1 cellular context compared by ENCODE assay signal in genomic region chr5:108381955-108382783, GRCh38.
TF ChIP-seq lines count a peak whose summit lies in the region.

Gene FBXL17 (minus strand): TSS chr5:108382098.

TF ChIP-seq in K562, 482 proteins besides CTCF, POLR2A, EP300 and RAD21 (continued from another document and continues in another):
- TF ChIP-seq JUND (IDR thresholded peaks at IDR 0.05; ENCODE audit: borderline replicate concordance, low read depth, low read length) (peak; percentile 70), JUND (tag; IDR thresholded peaks at IDR 0.05; ENCODE audit: borderline replicate concordance, low read depth, low read length) (no peak; the same call in 2 of the 3 replicates), ZBTB12 (CRISPR knock-in tag; IDR thresholded peaks at IDR 0.05) (peak; percentile 64), SMAD3 (CRISPR knock-in tag; conservative IDR thresholded peaks at IDR 0.05) (0 out of 2 replicates have a peak, but pooled peaks have one; percentile 6), HDAC1 (IDR thresholded peaks at IDR 0.05) (peak in 1 of 2 experiments; percentile 55; a peak in 2 of 4 replicates), ZNF316 (IDR thresholded peaks at IDR 0.05) (no peak), NR4A1 (CRISPR knock-in tag; IDR thresholded peaks at IDR 0.05) (peak; percentile 76; the same call in 1 of the 2 replicates), NR4A1 (tag; IDR thresholded peaks at IDR 0.05) (peak; percentile 22; the same call in 1 of the 2 replicates), GTF2A2 (tag; IDR thresholded peaks at IDR 0.05) (no peak), KLF10 (CRISPR knock-in tag; IDR thresholded peaks at IDR 0.05) (no peak), STAT5A (IDR thresholded peaks at IDR 0.05; ENCODE audit: borderline replicate concordance, low read length) (no peak), ZNF133 (CRISPR knock-in tag; IDR thresholded peaks at IDR 0.05) (no peak), ATF4 (CRISPR knock-in tag; IDR thresholded peaks at IDR 0.05) (0 out of 2 replicates have a peak, but pooled peaks have one; percentile 6), CBFA2T3 (IDR thresholded peaks at IDR 0.05) (0 out of 2 replicates have a peak, but pooled peaks have one; percentile 6), NRF1 (conservative IDR thresholded peaks at IDR 0.05 in 1 of 2, IDR thresholded peaks at IDR 0.05 in 1 of 2) (peak; percentile 83 to 87), KLF6 (CRISPR knock-in tag; IDR thresholded peaks at IDR 0.05; ENCODE audit: borderline replicate concordance) (no peak), RBM15 (IDR thresholded peaks at IDR 0.05; ENCODE audit: insufficient read depth, low read length) (no peak), HOXB6 (CRISPR knock-in tag; IDR thresholded peaks at IDR 0.05; ENCODE audit: borderline replicate concordance) (no peak), SFPQ (IDR thresholded peaks at IDR 0.05; ENCODE audit: low read depth, low read length) (no peak), NCOA2 (IDR thresholded peaks at IDR 0.05; ENCODE audit: partially characterized antibody in 2 of 2) (no peak), ZNF561 (CRISPR knock-in tag; conservative IDR thresholded peaks at IDR 0.05) (no peak), ZC3H4 (CRISPR knock-in tag; IDR thresholded peaks at IDR 0.05; ENCODE audit: borderline replicate concordance) (peak; percentile 93; the same call in 1 of the 2 replicates), SMARCE1 (IDR thresholded peaks at IDR 0.05) (0 out of 2 replicates have a peak, but pooled peaks have one; percentile 27), FOS (IDR thresholded peaks at IDR 0.05; ENCODE audit: extremely low read depth, insufficient read length) (no peak), ZBED1 (IDR thresholded peaks at IDR 0.05) (no peak), MTA2 (IDR thresholded peaks at IDR 0.05; ENCODE audit: low read depth) (no peak)
- TF ChIP-seq, protein P1, sequence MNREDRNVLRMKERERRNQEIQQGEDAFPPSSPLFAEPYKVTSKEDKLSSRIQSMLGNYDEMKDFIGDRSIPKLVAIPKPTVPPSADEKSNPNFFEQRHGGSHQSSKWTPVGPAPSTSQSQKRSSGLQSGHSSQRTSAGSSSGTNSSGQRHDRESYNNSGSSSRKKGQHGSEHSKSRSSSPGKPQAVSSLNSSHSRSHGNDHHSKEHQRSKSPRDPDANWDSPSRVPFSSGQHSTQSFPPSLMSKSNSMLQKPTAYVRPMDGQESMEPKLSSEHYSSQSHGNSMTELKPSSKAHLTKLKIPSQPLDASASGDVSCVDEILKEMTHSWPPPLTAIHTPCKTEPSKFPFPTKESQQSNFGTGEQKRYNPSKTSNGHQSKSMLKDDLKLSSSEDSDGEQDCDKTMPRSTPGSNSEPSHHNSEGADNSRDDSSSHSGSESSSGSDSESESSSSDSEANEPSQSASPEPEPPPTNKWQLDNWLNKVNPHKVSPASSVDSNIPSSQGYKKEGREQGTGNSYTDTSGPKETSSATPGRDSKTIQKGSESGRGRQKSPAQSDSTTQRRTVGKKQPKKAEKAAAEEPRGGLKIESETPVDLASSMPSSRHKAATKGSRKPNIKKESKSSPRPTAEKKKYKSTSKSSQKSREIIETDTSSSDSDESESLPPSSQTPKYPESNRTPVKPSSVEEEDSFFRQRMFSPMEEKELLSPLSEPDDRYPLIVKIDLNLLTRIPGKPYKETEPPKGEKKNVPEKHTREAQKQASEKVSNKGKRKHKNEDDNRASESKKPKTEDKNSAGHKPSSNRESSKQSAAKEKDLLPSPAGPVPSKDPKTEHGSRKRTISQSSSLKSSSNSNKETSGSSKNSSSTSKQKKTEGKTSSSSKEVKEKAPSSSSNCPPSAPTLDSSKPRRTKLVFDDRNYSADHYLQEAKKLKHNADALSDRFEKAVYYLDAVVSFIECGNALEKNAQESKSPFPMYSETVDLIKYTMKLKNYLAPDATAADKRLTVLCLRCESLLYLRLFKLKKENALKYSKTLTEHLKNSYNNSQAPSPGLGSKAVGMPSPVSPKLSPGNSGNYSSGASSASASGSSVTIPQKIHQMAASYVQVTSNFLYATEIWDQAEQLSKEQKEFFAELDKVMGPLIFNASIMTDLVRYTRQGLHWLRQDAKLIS (CRISPR knock-in tag; IDR thresholded peaks at IDR 0.05) = no peak; the same call in 1 of the 2 replicates
- TF ChIP-seq, protein P2, sequence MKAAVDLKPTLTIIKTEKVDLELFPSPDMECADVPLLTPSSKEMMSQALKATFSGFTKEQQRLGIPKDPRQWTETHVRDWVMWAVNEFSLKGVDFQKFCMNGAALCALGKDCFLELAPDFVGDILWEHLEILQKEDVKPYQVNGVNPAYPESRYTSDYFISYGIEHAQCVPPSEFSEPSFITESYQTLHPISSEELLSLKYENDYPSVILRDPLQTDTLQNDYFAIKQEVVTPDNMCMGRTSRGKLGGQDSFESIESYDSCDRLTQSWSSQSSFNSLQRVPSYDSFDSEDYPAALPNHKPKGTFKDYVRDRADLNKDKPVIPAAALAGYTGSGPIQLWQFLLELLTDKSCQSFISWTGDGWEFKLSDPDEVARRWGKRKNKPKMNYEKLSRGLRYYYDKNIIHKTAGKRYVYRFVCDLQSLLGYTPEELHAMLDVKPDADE (conservative IDR thresholded peaks at IDR 0.05; ENCODE audit: control insufficient read depth, low read depth, low read length) = peak; percentile 65; the same call in 1 of the 2 replicates
- TF ChIP-seq, protein P3, sequence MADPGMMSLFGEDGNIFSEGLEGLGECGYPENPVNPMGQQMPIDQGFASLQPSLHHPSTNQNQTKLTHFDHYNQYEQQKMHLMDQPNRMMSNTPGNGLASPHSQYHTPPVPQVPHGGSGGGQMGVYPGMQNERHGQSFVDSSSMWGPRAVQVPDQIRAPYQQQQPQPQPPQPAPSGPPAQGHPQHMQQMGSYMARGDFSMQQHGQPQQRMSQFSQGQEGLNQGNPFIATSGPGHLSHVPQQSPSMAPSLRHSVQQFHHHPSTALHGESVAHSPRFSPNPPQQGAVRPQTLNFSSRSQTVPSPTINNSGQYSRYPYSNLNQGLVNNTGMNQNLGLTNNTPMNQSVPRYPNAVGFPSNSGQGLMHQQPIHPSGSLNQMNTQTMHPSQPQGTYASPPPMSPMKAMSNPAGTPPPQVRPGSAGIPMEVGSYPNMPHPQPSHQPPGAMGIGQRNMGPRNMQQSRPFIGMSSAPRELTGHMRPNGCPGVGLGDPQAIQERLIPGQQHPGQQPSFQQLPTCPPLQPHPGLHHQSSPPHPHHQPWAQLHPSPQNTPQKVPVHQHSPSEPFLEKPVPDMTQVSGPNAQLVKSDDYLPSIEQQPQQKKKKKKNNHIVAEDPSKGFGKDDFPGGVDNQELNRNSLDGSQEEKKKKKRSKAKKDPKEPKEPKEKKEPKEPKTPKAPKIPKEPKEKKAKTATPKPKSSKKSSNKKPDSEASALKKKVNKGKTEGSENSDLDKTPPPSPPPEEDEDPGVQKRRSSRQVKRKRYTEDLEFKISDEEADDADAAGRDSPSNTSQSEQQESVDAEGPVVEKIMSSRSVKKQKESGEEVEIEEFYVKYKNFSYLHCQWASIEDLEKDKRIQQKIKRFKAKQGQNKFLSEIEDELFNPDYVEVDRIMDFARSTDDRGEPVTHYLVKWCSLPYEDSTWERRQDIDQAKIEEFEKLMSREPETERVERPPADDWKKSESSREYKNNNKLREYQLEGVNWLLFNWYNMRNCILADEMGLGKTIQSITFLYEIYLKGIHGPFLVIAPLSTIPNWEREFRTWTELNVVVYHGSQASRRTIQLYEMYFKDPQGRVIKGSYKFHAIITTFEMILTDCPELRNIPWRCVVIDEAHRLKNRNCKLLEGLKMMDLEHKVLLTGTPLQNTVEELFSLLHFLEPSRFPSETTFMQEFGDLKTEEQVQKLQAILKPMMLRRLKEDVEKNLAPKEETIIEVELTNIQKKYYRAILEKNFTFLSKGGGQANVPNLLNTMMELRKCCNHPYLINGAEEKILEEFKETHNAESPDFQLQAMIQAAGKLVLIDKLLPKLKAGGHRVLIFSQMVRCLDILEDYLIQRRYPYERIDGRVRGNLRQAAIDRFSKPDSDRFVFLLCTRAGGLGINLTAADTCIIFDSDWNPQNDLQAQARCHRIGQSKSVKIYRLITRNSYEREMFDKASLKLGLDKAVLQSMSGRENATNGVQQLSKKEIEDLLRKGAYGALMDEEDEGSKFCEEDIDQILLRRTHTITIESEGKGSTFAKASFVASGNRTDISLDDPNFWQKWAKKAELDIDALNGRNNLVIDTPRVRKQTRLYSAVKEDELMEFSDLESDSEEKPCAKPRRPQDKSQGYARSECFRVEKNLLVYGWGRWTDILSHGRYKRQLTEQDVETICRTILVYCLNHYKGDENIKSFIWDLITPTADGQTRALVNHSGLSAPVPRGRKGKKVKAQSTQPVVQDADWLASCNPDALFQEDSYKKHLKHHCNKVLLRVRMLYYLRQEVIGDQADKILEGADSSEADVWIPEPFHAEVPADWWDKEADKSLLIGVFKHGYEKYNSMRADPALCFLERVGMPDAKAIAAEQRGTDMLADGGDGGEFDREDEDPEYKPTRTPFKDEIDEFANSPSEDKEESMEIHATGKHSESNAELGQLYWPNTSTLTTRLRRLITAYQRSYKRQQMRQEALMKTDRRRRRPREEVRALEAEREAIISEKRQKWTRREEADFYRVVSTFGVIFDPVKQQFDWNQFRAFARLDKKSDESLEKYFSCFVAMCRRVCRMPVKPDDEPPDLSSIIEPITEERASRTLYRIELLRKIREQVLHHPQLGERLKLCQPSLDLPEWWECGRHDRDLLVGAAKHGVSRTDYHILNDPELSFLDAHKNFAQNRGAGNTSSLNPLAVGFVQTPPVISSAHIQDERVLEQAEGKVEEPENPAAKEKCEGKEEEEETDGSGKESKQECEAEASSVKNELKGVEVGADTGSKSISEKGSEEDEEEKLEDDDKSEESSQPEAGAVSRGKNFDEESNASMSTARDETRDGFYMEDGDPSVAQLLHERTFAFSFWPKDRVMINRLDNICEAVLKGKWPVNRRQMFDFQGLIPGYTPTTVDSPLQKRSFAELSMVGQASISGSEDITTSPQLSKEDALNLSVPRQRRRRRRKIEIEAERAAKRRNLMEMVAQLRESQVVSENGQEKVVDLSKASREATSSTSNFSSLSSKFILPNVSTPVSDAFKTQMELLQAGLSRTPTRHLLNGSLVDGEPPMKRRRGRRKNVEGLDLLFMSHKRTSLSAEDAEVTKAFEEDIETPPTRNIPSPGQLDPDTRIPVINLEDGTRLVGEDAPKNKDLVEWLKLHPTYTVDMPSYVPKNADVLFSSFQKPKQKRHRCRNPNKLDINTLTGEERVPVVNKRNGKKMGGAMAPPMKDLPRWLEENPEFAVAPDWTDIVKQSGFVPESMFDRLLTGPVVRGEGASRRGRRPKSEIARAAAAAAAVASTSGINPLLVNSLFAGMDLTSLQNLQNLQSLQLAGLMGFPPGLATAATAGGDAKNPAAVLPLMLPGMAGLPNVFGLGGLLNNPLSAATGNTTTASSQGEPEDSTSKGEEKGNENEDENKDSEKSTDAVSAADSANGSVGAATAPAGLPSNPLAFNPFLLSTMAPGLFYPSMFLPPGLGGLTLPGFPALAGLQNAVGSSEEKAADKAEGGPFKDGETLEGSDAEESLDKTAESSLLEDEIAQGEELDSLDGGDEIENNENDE (IDR thresholded peaks at IDR 0.05; ENCODE audit: low read depth, low read length) = no peak
- TF ChIP-seq, protein P4, sequence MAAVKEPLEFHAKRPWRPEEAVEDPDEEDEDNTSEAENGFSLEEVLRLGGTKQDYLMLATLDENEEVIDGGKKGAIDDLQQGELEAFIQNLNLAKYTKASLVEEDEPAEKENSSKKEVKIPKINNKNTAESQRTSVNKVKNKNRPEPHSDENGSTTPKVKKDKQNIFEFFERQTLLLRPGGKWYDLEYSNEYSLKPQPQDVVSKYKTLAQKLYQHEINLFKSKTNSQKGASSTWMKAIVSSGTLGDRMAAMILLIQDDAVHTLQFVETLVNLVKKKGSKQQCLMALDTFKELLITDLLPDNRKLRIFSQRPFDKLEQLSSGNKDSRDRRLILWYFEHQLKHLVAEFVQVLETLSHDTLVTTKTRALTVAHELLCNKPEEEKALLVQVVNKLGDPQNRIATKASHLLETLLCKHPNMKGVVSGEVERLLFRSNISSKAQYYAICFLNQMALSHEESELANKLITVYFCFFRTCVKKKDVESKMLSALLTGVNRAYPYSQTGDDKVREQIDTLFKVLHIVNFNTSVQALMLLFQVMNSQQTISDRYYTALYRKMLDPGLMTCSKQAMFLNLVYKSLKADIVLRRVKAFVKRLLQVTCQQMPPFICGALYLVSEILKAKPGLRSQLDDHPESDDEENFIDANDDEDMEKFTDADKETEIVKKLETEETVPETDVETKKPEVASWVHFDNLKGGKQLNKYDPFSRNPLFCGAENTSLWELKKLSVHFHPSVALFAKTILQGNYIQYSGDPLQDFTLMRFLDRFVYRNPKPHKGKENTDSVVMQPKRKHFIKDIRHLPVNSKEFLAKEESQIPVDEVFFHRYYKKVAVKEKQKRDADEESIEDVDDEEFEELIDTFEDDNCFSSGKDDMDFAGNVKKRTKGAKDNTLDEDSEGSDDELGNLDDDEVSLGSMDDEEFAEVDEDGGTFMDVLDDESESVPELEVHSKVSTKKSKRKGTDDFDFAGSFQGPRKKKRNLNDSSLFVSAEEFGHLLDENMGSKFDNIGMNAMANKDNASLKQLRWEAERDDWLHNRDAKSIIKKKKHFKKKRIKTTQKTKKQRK (IDR thresholded peaks at IDR 0.05; ENCODE audit: borderline replicate concordance, low read depth, low read length) = no peak
